ENCODE assay signal across 1 cellular context in genomic region chr4:113116414-113117345, GRCh38.
TF ChIP-seq lines count a peak whose summit lies in the region.

No MANE protein-coding gene starts in this region.

TF ChIP-seq in GM23338, 12 proteins besides CTCF, POLR2A, EP300 and RAD21 (continued from another document):
- TF ChIP-seq ZNF462 (CRISPR knock-in tag; IDR thresholded peaks at IDR 0.05) = no peak
TF ChIP-seq in GM23338: peak in this region for 0.
